Comparison of ENCODE assay signal across 20 cellular contexts in genomic region chr7:158251061-158251965, GRCh38.
A peak's percentile ranks its signal among the peaks of the same experiment; 100 is the strongest.
DNase-seq lines count a peak whose midpoint lies in the region; ATAC-seq and TF ChIP-seq lines count a peak whose summit lies in the region.
"Had no signal": no experiment of that assay in that cellular context is flagged by ENCODE, and none has a peak within 500 bp of the region (broad histone marks: within the 10 kb centered on the region; RNA-seq: fewer than 3 reads in every experiment).

No MANE protein-coding gene starts in this region.

- H2BK15ac ChIP-seq in neuronal stem cell (ENCODE audit: low read length), result no peak overlapping the region

- peak overlapping the region; percentile 32 for H3K9ac ChIP-seq in neuronal stem cell (ENCODE audit: low read depth, low read length, poor library complexity)
- H3K9ac ChIP-seq: KMS-11 had no signal

- H4K91ac ChIP-seq in neuronal stem cell (ENCODE audit: low read depth, low read length, poor library complexity), result no peak overlapping the region

- DNase-seq in cardiac septum (ENCODE audit: low spot score) (peak; percentile 65), left ventricle myocardium superior (no peak), neuronal stem cell (ENCODE audit: low spot score) (no peak), foreskin keratinocyte (no peak), mesenteric fat pad (ENCODE audit: low spot score) (no peak)
- DNase-seq: Caco-2, GF-D8, HFFc6, NCI-H1417 treated with DMSO at 0.1 percent for 48 hours, NCI-H2029 treated with DMSO at 0.1 percent for 48 hours, NCI-H510A treated with DMSO at 0.1 percent for 48 hours, NCI-H774, OCI-M1, SHP77 had no signal

- no peak overlapping the region for H3K4ac ChIP-seq in neuronal stem cell (ENCODE audit: low read length)

- H2BK12ac ChIP-seq in neuronal stem cell (ENCODE audit: low read length), result no peak overlapping the region

- peaks cover 7% of the 10 kb centered on the region for H3K79me1 ChIP-seq in neuronal stem cell (ENCODE audit: low read depth, low read length)

- no peak overlapping the region for H3K18ac ChIP-seq in neuronal stem cell (ENCODE audit: low read length)

- no CpG with 5 or more reads among the region's 18 CpGs for WGBS in neuronal stem cell (ENCODE audit: extremely low coverage in 2 of 2, insufficient read length in 2 of 2, insufficient replicate concordance in 1 of 2), 2 donors

- peaks cover 0 to 11% of the 10 kb centered on the region in 2 donors for H3K9me3 ChIP-seq in neuronal stem cell (replicated peaks in 1 of 2; ENCODE audit: control insufficient read depth in 2 of 2, insufficient read depth in 1 of 2, low read depth in 1 of 2, low read length in 2 of 2)
- H3K9me3 ChIP-seq: A549 had no signal

- no peak overlapping the region for H3K23ac ChIP-seq in neuronal stem cell (ENCODE audit: low read depth, low read length, poor library complexity)

- H3K4me1 ChIP-seq in neuronal stem cell (ENCODE audit: control insufficient read depth in 2 of 2, insufficient read depth in 1 of 2, low read depth in 1 of 2, low read length in 2 of 2) (no peaks in the 10 kb centered on the region), foreskin keratinocyte (no peaks in the 10 kb centered on the region)
- H3K4me1 ChIP-seq: A549, Caco-2 had no signal

- H3K27ac ChIP-seq in cingulate gyrus (ENCODE audit: low read depth, low read length), result peak overlapping the region; percentile 54
- no peak overlapping the region for H3K27ac ChIP-seq in neuronal stem cell (replicated peaks; ENCODE audit: low read length)
- no peak overlapping the region for H3K27ac ChIP-seq in foreskin keratinocyte
- H3K27ac ChIP-seq: A549, KMS-11, SK-N-MC had no signal

- intact Hi-C loops in cardiac septum (cut with DNase I) (no loop called here), left ventricle myocardium superior (cut with micrococcal nuclease) (no loop called here)

- H3K4me3 ChIP-seq in neuronal stem cell (ENCODE audit: low read length in 2 of 2), result peak overlapping the region in 1 of 2 donors; percentile 16
- H3K4me3 ChIP-seq: A549, SK-N-MC had no signal

- H3K4me2 ChIP-seq in neuronal stem cell (ENCODE audit: insufficient read depth, low read length, poor library complexity, severe bottlenecking), result no peak overlapping the region
- H3K4me2 ChIP-seq: A549, KMS-11 had no signal

- ATAC-seq in left ventricle myocardium superior (no peak), GM21526 (IDR thresholded peaks at IDR 0.05; ENCODE audit: low FRiP score, unreplicated experiment) (no peak), foreskin keratinocyte (no peak), GM19324 (IDR thresholded peaks at IDR 0.05; ENCODE audit: low FRiP score, unreplicated experiment) (no peak)
- ATAC-seq: A549 had no signal

- no peak overlapping the region for H4K8ac ChIP-seq in neuronal stem cell (ENCODE audit: low read depth, low read length)

- TF ChIP-seq CTCF in foreskin keratinocyte (conservative IDR thresholded peaks at IDR 0.05), result no peak

- H2AK5ac ChIP-seq in neuronal stem cell (ENCODE audit: low read depth, low read length), result no peak overlapping the region

- H3K27me3 ChIP-seq in neuronal stem cell (ENCODE audit: control insufficient read depth in 3 of 3, insufficient read depth in 3 of 3, low read depth in 1 of 3, low read length in 3 of 3), result no peaks in the 10 kb centered on the region
- no peaks in the 10 kb centered on the region for H3K27me3 ChIP-seq in foreskin keratinocyte

- no peak overlapping the region for H2AFZ ChIP-seq in neuronal stem cell (ENCODE audit: low read length)

- peaks cover 0 to 5% of the 10 kb centered on the region in 2 donors for H3K36me3 ChIP-seq in neuronal stem cell (replicated peaks in 1 of 2; ENCODE audit: control insufficient read depth in 2 of 2, insufficient read depth in 2 of 2, low read length in 2 of 2)

- no peak overlapping the region for H2BK5ac ChIP-seq in neuronal stem cell (ENCODE audit: low read length)

- no peak overlapping the region for H2BK120ac ChIP-seq in neuronal stem cell (ENCODE audit: low read depth, low read length)

- no peak overlapping the region for H3K14ac ChIP-seq in neuronal stem cell (ENCODE audit: low read length)
